Comparison of ENCODE assay signal across 33 cellular contexts in genomic region chr11:59878482-59878881, GRCh38. TPM values are rescaled to one million over a fixed set of nuclear protein-coding genes. Genes with fewer than 3 reads are reported as not detected.
"Had no signal": no experiment of that assay in that cellular context is flagged by ENCODE, and none has a peak within 500 bp of the region (broad histone marks: within the 10 kb centered on the region; RNA-seq: fewer than 3 reads in every experiment).

A gene with protein sequence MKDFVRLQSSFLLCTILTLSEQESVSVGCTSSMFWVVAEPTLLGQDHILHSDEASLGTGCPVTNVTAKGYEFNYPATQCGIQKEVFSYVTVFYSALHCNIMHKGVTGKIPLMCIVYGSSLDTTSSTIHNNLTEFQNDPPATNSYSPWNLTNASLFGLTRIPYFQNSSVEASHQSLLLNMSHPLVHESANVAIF (plus strand): TSS chr11:59878782. CDS start chr11:59878809, 27 bp downstream.

- H3K36me3 Mint-ChIP-seq: activated naive CD8-positive, alpha-beta T cell treated with anti-CD3 and anti-CD28 coated beads, Interleukin-2, amount 10 ng/mL, durations not matched to agents 7 days and 5 days had no signal

- H3K27ac ChIP-seq: ascending aorta, SJCRH30, SK-N-MC, WERI-Rb-1 had no signal

- H3K27me3 ChIP-seq: ascending aorta, SJCRH30 had no signal

- H3K9me3 Mint-ChIP-seq: activated CD4-positive, alpha-beta T cell treated with anti-CD3 and anti-CD28 coated beads, Interleukin-2, amount 10 ng/mL, durations not matched to agents 24 days and 14 days; activated CD8-positive, alpha-beta T cell treated with anti-CD3 and anti-CD28 coated beads for 36 hours; activated naive CD4-positive, alpha-beta T cell treated with anti-CD3 and anti-CD28 coated beads, Interleukin-2, amount 50 U/mL, for 24 hours; activated naive CD8-positive, alpha-beta T cell treated with anti-CD3 and anti-CD28 coated beads, Interleukin-2, amount 10 ng/mL, durations not matched to agents 7 days and 5 days; activated T-cell treated with anti-CD3 and anti-CD28 coated beads, Interleukin-2, amount 50 U/mL, for 72 hours; activated T-helper 17 cell treated with anti-CD3 and anti-CD28 coated beads, Interleukin-2, amount 50 U/mL, for 72 hours had no signal

- H3K4me3 Mint-ChIP-seq: activated CD4-positive, alpha-beta T cell treated with anti-CD3 and anti-CD28 coated beads, Interleukin-2, amount 10 ng/mL, durations not matched to agents 24 days and 14 days; activated CD8-positive, alpha-beta T cell treated with anti-CD3 and anti-CD28 coated beads for 36 hours; activated naive CD4-positive, alpha-beta T cell treated with anti-CD3 and anti-CD28 coated beads, Interleukin-2, amount 50 U/mL, for 24 hours; activated naive CD8-positive, alpha-beta T cell treated with anti-CD3 and anti-CD28 coated beads, Interleukin-2, amount 10 ng/mL, durations not matched to agents 7 days and 5 days; activated T-cell treated with anti-CD3 and anti-CD28 coated beads, Interleukin-2, amount 50 U/mL, for 72 hours; activated T-helper 17 cell treated with anti-CD3 and anti-CD28 coated beads, Interleukin-2, amount 50 U/mL, for 72 hours had no signal

- H3K36me3 ChIP-seq: ascending aorta, SJCRH30 had no signal

- H3K4me3 ChIP-seq: ascending aorta, SJCRH30, SK-N-MC had no signal

- DNase-seq: activated CD4-positive, alpha-beta T cell treated with anti-CD3 and anti-CD28 coated beads, Interleukin-2, amount 10 ng/mL, durations not matched to agents 24 days and 14 days; activated CD4-positive, alpha-beta T cell treated with anti-CD3 and anti-CD28 coated beads, Interleukin-2, amount 50 U/mL, for 4 hours; activated CD8-positive, alpha-beta T cell treated with anti-CD3 and anti-CD28 coated beads for 36 hours; activated effector memory CD4-positive, alpha-beta T cell treated with anti-CD3 and anti-CD28 coated beads, Interleukin-2, amount 50 U/mL, for 16 hours; activated naive CD4-positive, alpha-beta T cell; activated naive CD8-positive, alpha-beta T cell treated with anti-CD3 and anti-CD28 coated beads, Interleukin-2, amount 10 ng/mL, durations not matched to agents 7 days and 5 days; activated T-cell treated with anti-CD3 and anti-CD28 coated beads, Interleukin-2, amount 50 U/mL, for 1 hour; activated T-cell treated with anti-CD3 and anti-CD28 coated beads, Interleukin-2, amount 50 U/mL, for 72 hours; amygdala; Kasumi-1; MM.1S; MV-4-11; NCI-H1092; NCI-H1436 treated with DMSO at 0.1 percent for 48 hours; NCI-H1694 treated with DMSO at 0.1 percent for 48 hours; NCI-H2029; NCI-H345; NCI-H524 treated with DMSO at 0.1 percent for 48 hours; SHP77; SJCRH30; T1000; WERI-Rb-1 had no signal

- H3K4me1 Mint-ChIP-seq: activated CD4-positive, alpha-beta T cell treated with anti-CD3 and anti-CD28 coated beads, Interleukin-2, amount 10 ng/mL, durations not matched to agents 24 days and 14 days; activated naive CD4-positive, alpha-beta T cell treated with anti-CD3 and anti-CD28 coated beads, Interleukin-2, amount 50 U/mL, for 24 hours; activated naive CD8-positive, alpha-beta T cell treated with anti-CD3 and anti-CD28 coated beads, Interleukin-2, amount 10 ng/mL, durations not matched to agents 7 days and 5 days; activated T-helper 17 cell treated with anti-CD3 and anti-CD28 coated beads, Interleukin-2, amount 50 U/mL, for 72 hours had no signal

- ATAC-seq: activated CD8-positive, alpha-beta T cell treated with anti-CD3 and anti-CD28 coated beads for 36 hours; activated T-cell treated with anti-CD3 and anti-CD28 coated beads, Interleukin-2, amount 50 U/mL, for 72 hours; activated T-helper 17 cell treated with anti-CD3 and anti-CD28 coated beads, Interleukin-2, amount 50 U/mL, for 72 hours had no signal

- H3K9me3 ChIP-seq: ascending aorta, SJCRH30 had no signal

- H3K27ac Mint-ChIP-seq: activated CD4-positive, alpha-beta T cell treated with anti-CD3 and anti-CD28 coated beads, Interleukin-2, amount 10 ng/mL, durations not matched to agents 24 days and 14 days; activated CD8-positive, alpha-beta T cell treated with anti-CD3 and anti-CD28 coated beads for 36 hours; activated naive CD4-positive, alpha-beta T cell treated with anti-CD3 and anti-CD28 coated beads, Interleukin-2, amount 50 U/mL, for 24 hours; activated naive CD8-positive, alpha-beta T cell treated with anti-CD3 and anti-CD28 coated beads, Interleukin-2, amount 10 ng/mL, durations not matched to agents 7 days and 5 days; activated T-cell treated with anti-CD3 and anti-CD28 coated beads, Interleukin-2, amount 50 U/mL, for 72 hours; activated T-helper 17 cell treated with anti-CD3 and anti-CD28 coated beads, Interleukin-2, amount 50 U/mL, for 72 hours had no signal

- H3K4me1 ChIP-seq: ascending aorta, SJCRH30 had no signal

RNA-seq across cellular contexts. Expression of the gene that starts here (rescaled TPM):
- total RNA-seq: activated CD4-positive, alpha-beta T cell treated with anti-CD3 and anti-CD28 coated beads, Interleukin-2, amount 10 ng/mL, durations not matched to agents 24 days and 14 days; activated CD8-positive, alpha-beta memory T cell treated with anti-CD3 and anti-CD28 coated beads for 36 hours; activated CD8-positive, alpha-beta T cell treated with anti-CD3 and anti-CD28 coated beads for 36 hours; activated naive CD8-positive, alpha-beta T cell treated with anti-CD3 and anti-CD28 coated beads, Interleukin-2, amount 10 ng/mL, durations not matched to agents 7 days and 5 days; activated T-cell treated with anti-CD3 and anti-CD28 coated beads, Interleukin-2, amount 50 U/mL, for 72 hours; activated T-helper 17 cell treated with anti-CD3 and anti-CD28 coated beads, Interleukin-2, amount 50 U/mL, for 72 hours; ascending aorta; cardiac septum; NCI-H460; RPMI7951; SJCRH30; T-helper 1 cell treated with Interleukin-12 subunit alpha and Interleukin-12 subunit beta and Interleukin-4 antibody, amounts not matched to agents 30 ng/mL and 1 ng/mL, for 36 hours; T-helper 2 cell treated with Interferon-gamma antibody and Interleukin-4, amounts not matched to agents 100 ng/mL and 5 ng/mL, for 36 hours had no signal
- polyA plus RNA-seq: adipose tissue had no signal
